12 cellular contexts compared by ENCODE assay signal in the genomic region with DNA sequence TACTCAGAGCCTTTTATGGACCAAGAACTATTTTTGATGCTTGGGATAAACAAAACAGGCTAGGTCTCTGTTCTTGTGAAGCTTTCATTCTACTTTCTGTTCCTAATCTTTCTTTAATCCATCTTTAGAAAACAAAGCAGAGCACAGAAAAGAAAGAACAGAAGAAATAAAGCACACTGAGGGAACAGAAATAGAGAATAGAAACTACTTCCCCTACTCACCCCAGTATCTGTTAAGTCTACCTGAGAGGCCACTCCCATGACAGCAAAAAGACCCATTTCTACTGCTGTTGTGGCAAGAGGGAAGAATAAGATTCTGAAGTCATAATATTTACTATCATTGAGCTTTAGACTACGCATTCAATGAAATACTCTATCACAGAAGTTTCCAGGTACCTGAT. TPM values are rescaled to one million over a fixed set of nuclear protein-coding genes. Genes with fewer than 3 reads are reported as not detected.
A peak's percentile ranks its signal among the peaks of the same experiment; 100 is the strongest.
DNase-seq lines count a peak whose midpoint lies in the region; ATAC-seq, FAIRE-seq and TF ChIP-seq lines count a peak whose summit lies in the region.
"Had no signal": no experiment of that assay in that cellular context is flagged by ENCODE, and none has a peak within 500 bp of the region (broad histone marks: within the 10 kb centered on the region; RNA-seq: fewer than 3 reads in every experiment).

No MANE protein-coding gene starts in this region.

- TF ChIP-seq POLR2A in GM12892 (IDR thresholded peaks at IDR 0.05; ENCODE audit: low read depth, low read length), result no peak

- peak; percentile 29 for DNase-seq in GM12892 (ENCODE audit: insufficient read length)
- DNase-seq in naive thymus-derived CD8-positive, alpha-beta T cell, result no peak
- no peak for DNase-seq in foreskin fibroblast
- DNase-seq in stimulated activated CD4-positive, alpha-beta T cell treated with anti-CD3 and anti-CD28 coated beads, Interleukin-2, amount 100 ng/mL, for 48 hours, result no peak
- DNase-seq in T1000 (lab: John Stamatoyannopoulos, UW), result no peak
- DNase-seq in endothelial cell (ENCODE audit: low spot score), result no peak
- DNase-seq: activated T-cell treated with anti-CD3 and anti-CD28 coated beads, Interleukin-2, amount 50 U/mL, for 1 hour; HCEC 1CT; retina had no signal

- POLR2A ChIA-PET in naive thymus-derived CD8-positive, alpha-beta T cell (lab: Charles Lee), result interaction anchor here (1.8 kb wide), 1 partner anchor 10 kb away, joined by 7 read pairs; the partner anchor contains the start of gene RFC1

- peak overlapping the region in 2 of 10 donors; percentile 9 to 15 for H3K4me3 Mint-ChIP-seq in naive thymus-derived CD8-positive, alpha-beta T cell
- H3K4me3 Mint-ChIP-seq in endothelial cell (ENCODE audit: unreplicated experiment), result no peak overlapping the region

- H2AFZ ChIP-seq in OCI-LY1 (ENCODE audit: low read length), result no peak overlapping the region

- no peaks in the 10 kb centered on the region for H4K20me1 ChIP-seq in OCI-LY1 (ENCODE audit: insufficient read depth, low read length)

- H3K4me1 ChIP-seq in OCI-LY1 (ENCODE audit: insufficient read depth, low read length, severe bottlenecking), result peaks cover 86% of the 10 kb centered on the region

- no peaks in the 10 kb centered on the region for H3K27me3 ChIP-seq in OCI-LY1 (ENCODE audit: insufficient read depth, low read length)

- ATAC-seq in GM21717 (IDR thresholded peaks at IDR 0.05; ENCODE audit: unreplicated experiment), result peak; percentile 43
- ATAC-seq in naive thymus-derived CD8-positive, alpha-beta T cell, result no peak

- H3K4me2 ChIP-seq in OCI-LY1 (ENCODE audit: low read length), result peak overlapping the region; percentile 60

- no peaks in the 10 kb centered on the region for H3K9me3 Mint-ChIP-seq in naive thymus-derived CD8-positive, alpha-beta T cell
- H3K9me3 Mint-ChIP-seq in endothelial cell (ENCODE audit: unreplicated experiment), result no peaks in the 10 kb centered on the region

- no peak for TF ChIP-seq CTCF in OCI-LY1 (IDR thresholded peaks at IDR 0.05; ENCODE audit: low read length)
- no peak for TF ChIP-seq CTCF in foreskin fibroblast (IDR thresholded peaks at IDR 0.05; ENCODE audit: low read depth, low read length)
- no peak for TF ChIP-seq CTCF in endothelial cell (IDR thresholded peaks at IDR 0.05; ENCODE audit: unreplicated experiment)

- H3K36me3 ChIP-seq in OCI-LY1 (ENCODE audit: insufficient read depth, low read length), result peaks cover 8% of the 10 kb centered on the region; the same call in 1 of the 2 replicates

- peak overlapping the region; percentile 53; the same call in 1 of the 2 replicates for H3K9ac ChIP-seq in OCI-LY1 (ENCODE audit: low read length)

- H3K9me3 ChIP-seq in OCI-LY1 (ENCODE audit: low read length), result no peaks in the 10 kb centered on the region

- peak; percentile 88 for FAIRE-seq in GM12892 (lab: Jason Lieb, UNC)

- H3K9me2 ChIP-seq in OCI-LY1 (ENCODE audit: low read depth, low read length), result no peaks in the 10 kb centered on the region

- peak overlapping the region; percentile 13 to 76 (median 66) for H3K27ac Mint-ChIP-seq in naive thymus-derived CD8-positive, alpha-beta T cell
- H3K27ac Mint-ChIP-seq in endothelial cell (ENCODE audit: unreplicated experiment), result no peak overlapping the region

- H3F3A ChIP-seq in OCI-LY1 (ENCODE audit: insufficient read depth, low read length), result peaks cover 10% of the 10 kb centered on the region

- H3K36me3 Mint-ChIP-seq in naive thymus-derived CD8-positive, alpha-beta T cell, result peaks cover 0 to 4% (median 0%) of the 10 kb centered on the region in 3 donors
- no peaks in the 10 kb centered on the region for H3K36me3 Mint-ChIP-seq in endothelial cell (ENCODE audit: low read depth, unreplicated experiment)

- H3K79me2 ChIP-seq in OCI-LY1 (ENCODE audit: insufficient read depth, low read length), result peaks cover 94% of the 10 kb centered on the region

- H3K4me1 Mint-ChIP-seq in naive thymus-derived CD8-positive, alpha-beta T cell, result peaks cover 23 to 70% (median 55%) of the 10 kb centered on the region in 4 donors
- H3K4me1 Mint-ChIP-seq in endothelial cell (ENCODE audit: unreplicated experiment), result peaks cover 7% of the 10 kb centered on the region

- H3K4me3 ChIP-seq in OCI-LY1 (ENCODE audit: low read depth, low read length, poor library complexity, severe bottlenecking), result peak overlapping the region; percentile 34
- no peak overlapping the region for H3K4me3 ChIP-seq in foreskin fibroblast (ENCODE audit: low read depth in 1 of 2, low read length in 2 of 2)

- H3K27me3 Mint-ChIP-seq in naive thymus-derived CD8-positive, alpha-beta T cell, result no peaks in the 10 kb centered on the region
- H3K27me3 Mint-ChIP-seq in endothelial cell (ENCODE audit: unreplicated experiment), result peaks cover 2% of the 10 kb centered on the region

- H3K27ac ChIP-seq in OCI-LY1 (ENCODE audit: low read depth, low read length, poor library complexity, severe bottlenecking), result peak overlapping the region; percentile 91

RNA-seq across cellular contexts. Expression of gene RFC1, which starts 9.2 kb away (rescaled TPM):
- polyA plus RNA-seq in GM12892 (2012; ENCODE audit: missing spikeins), result 27.8 TPM
- total RNA-seq in naive thymus-derived CD8-positive, alpha-beta T cell, result 10 to 100 TPM; 52.2 to 54.6 TPM
- polyA plus RNA-seq in naive thymus-derived CD8-positive, alpha-beta T cell, result 10 to 100 TPM; 26.6 to 43.2 (median 32.6) TPM
- 47.5 TPM for total RNA-seq in endothelial cell (ENCODE audit: unreplicated experiment)

RNA-seq across cellular contexts. Expression of gene KLB, which starts 49.7 kb away (rescaled TPM):
- 0.15 TPM for polyA plus RNA-seq in GM12892 (2012; ENCODE audit: missing spikeins)
- under 1 TPM in 1 of 2 experiments, not detected in 1; 0.05 TPM for total RNA-seq in naive thymus-derived CD8-positive, alpha-beta T cell
- under 1 TPM in 1 of 3 donors, not detected in 2; 0.03 TPM for polyA plus RNA-seq in naive thymus-derived CD8-positive, alpha-beta T cell
- not detected for total RNA-seq in endothelial cell (ENCODE audit: unreplicated experiment)
- total RNA-seq: LHCN-M2 had no signal
